ENCODE assay signal across 26 cellular contexts in the genomic region with DNA sequence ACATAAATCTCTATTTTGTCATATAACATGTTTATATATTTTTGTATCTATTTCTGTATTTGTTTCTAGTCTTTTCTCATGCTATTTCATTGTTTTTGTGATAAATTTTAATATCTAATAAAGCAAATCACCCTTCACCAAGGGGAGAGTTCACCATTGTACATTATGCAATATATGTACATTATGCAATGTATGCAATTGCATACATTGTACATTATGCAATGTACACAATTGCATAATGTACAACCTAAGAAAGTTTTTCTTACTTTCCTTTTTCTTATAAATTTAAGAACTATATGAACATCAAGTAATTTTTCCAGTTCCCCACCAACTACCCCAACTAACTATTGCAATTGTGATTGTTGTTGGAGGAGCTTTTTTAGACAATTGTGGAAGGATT. TPM values are rescaled to one million over a fixed set of nuclear protein-coding genes. Genes with fewer than 3 reads are reported as not detected.
"Had no signal": no experiment of that assay in that cellular context is flagged by ENCODE, and none has a peak within 500 bp of the region (broad histone marks: within the 10 kb centered on the region; RNA-seq: fewer than 3 reads in every experiment).

No MANE protein-coding gene starts in this region.

- H3K36me3 ChIP-seq: cardiac muscle cell had no signal

- H3K9me3 ChIP-seq: SJSA1 had no signal

- FAIRE-seq: astrocyte had no signal

- H3K27ac ChIP-seq: cardiac muscle cell, SJSA1 had no signal

- H3K4me1 ChIP-seq: SJSA1 had no signal

- ATAC-seq: activated T-cell treated with anti-CD3 and anti-CD28 coated beads, Interleukin-2, amount 50 U/mL, for 4 hours; Panc1; Right ventricle myocardium inferior; SK-N-SH treated with all-trans-retinoic acid at 6 μM for 48 hours; T-helper 17 cell had no signal

- H3K27me3 ChIP-seq: cardiac muscle cell, SJSA1 had no signal

- DNase-seq: activated B cell treated with CpG ODN at 0.5 μM for 24 hours; activated CD4-positive, alpha-beta T cell treated with anti-CD3 and anti-CD28 coated beads for 1 hour; activated CD4-positive, alpha-beta T cell treated with anti-CD3 and anti-CD28 coated beads, Interleukin-2, amount 10 ng/mL, durations not matched to agents 24 days and 14 days; activated CD4-positive, alpha-beta T cell treated with anti-CD3 and anti-CD28 coated beads, Interleukin-2, amount 50 U/mL, for 48 hours; activated gamma-delta T cell; activated naive CD4-positive, alpha-beta T cell treated with anti-CD3 and anti-CD28 coated beads for 36 hours; activated T-cell treated with anti-CD3 and anti-CD28 coated beads, Interleukin-2, amount 50 U/mL, for 4 hours; amygdala; Karpas-422; NCI-H1105 treated with DMSO at 0.1 percent for 48 hours; NCI-H1436 treated with DMSO at 0.1 percent for 48 hours; NCI-H187; NCI-H2081; NCI-H510A treated with DMSO at 0.1 percent for 48 hours; NCI-H69; NK-92 treated with Interleukin-12 subunit alpha and Interleukin-12 subunit beta, amount 100 ng/mL, for 24 hours; OCI-M1; RPMI8226; T-helper 17 cell; T-helper 9 cell had no signal

- H3K4me3 ChIP-seq: cardiac muscle cell, SJSA1 had no signal

RNA-seq across cellular contexts. Expression of a gene that starts 44.1 kb away (rescaled TPM):
- total RNA-seq: activated B cell treated with CpG ODN at 0.5 μM for 24 hours; activated CD4-positive, alpha-beta T cell treated with anti-CD3 and anti-CD28 coated beads, Interleukin-2, amount 10 ng/mL, durations not matched to agents 24 days and 14 days; activated naive CD4-positive, alpha-beta T cell treated with anti-CD3 and anti-CD28 coated beads for 36 hours; activated T-cell treated with anti-CD3 and anti-CD28 coated beads, Interleukin-2, amount 50 U/mL, for 4 hours; astrocyte; cardiac muscle cell; Right ventricle myocardium inferior; T-helper 17 cell had no signal
- polyA plus RNA-seq: cardiac muscle cell had no signal

RNA-seq across cellular contexts. Expression of a gene that starts 50.7 kb away (rescaled TPM):
- total RNA-seq: activated B cell treated with CpG ODN at 0.5 μM for 24 hours; activated CD4-positive, alpha-beta T cell treated with anti-CD3 and anti-CD28 coated beads, Interleukin-2, amount 10 ng/mL, durations not matched to agents 24 days and 14 days; activated naive CD4-positive, alpha-beta T cell treated with anti-CD3 and anti-CD28 coated beads for 36 hours; astrocyte; Right ventricle myocardium inferior; T-helper 17 cell had no signal
